Comparison of ENCODE assay signal across 14 cellular contexts in the genomic region with DNA sequence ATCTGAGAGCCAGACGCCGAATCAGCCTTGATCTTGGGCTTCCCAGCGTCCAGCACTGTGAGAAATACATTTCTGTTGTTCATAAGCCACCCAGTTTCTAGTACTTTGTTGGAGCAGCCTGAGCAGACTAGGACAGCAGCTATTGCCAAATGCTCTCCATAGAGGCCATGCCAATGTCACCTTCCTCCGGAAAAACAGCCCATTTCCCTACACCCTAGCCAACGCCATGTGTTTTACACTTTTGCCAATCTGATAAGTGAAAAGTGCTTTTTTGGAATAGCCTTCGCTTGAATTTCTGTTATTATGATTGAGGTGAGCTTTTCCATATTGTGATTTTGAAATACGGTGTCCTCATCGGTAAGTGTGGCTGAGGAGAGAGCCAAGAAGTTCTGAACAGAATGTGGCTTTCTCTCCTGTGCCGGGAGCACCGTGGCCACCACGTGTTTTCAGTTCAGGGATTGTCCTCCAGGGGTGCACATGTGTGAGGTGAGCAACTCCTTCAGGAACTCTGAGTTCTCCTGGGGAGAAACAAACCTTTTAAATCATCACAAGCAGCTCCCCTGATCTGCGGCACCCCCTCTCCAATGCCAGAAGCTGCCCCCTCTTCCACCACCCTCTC. TPM values are rescaled to one million over a fixed set of nuclear protein-coding genes. Genes with fewer than 3 reads are reported as not detected.
DNase-seq lines count a peak whose midpoint lies in the region; ATAC-seq and TF ChIP-seq lines count a peak whose summit lies in the region.
"Had no signal": no experiment of that assay in that cellular context is flagged by ENCODE, and none has a peak within 500 bp of the region (broad histone marks: within the 10 kb centered on the region; RNA-seq: fewer than 3 reads in every experiment).

No MANE protein-coding gene starts in this region.

- no peak overlapping the region for H3K4me3 ChIP-seq in AG04450 (ENCODE audit: low read depth, low read length)
- no peak overlapping the region for H3K4me3 ChIP-seq in epithelial cell of esophagus (ENCODE audit: low read length)
- no peak overlapping the region for H3K4me3 ChIP-seq in lower lobe of right lung

- POLR2A ChIA-PET in AG04450 (lab: Yijun Ruan, JAX): no interaction called here

- H3K4me3 Mint-ChIP-seq in HFFc6: no peak overlapping the region
- H3K4me3 Mint-ChIP-seq: CD8-positive, alpha-beta T cell; T-helper 2 cell treated with Interferon-gamma antibody and Interleukin-4, amounts not matched to agents 5 μg/mL and 100 μg/mL, for 36 hours had no signal

- H3K27ac Mint-ChIP-seq in HFFc6: no peak overlapping the region
- H3K27ac Mint-ChIP-seq: CD8-positive, alpha-beta T cell; T-helper 2 cell treated with Interferon-gamma antibody and Interleukin-4, amounts not matched to agents 5 μg/mL and 100 μg/mL, for 36 hours had no signal

- ATAC-seq in lower lobe of right lung: peak in 1 of 2 donors; percentile 36
- ATAC-seq: CD8-positive, alpha-beta T cell had no signal

- intact Hi-C loops in lower lobe of right lung (cut with DNase I): no loop called here

- H3K27me3 ChIP-seq in AG04450 (ENCODE audit: control insufficient read depth, insufficient read depth, low read length) (no peaks in the 10 kb centered on the region), lower lobe of right lung (ENCODE audit: low read depth) (no peaks in the 10 kb centered on the region)

- DNase-seq in AG04450 (ENCODE audit: low read depth, low spot score) (no peak), HFFc6 (no peak), epithelial cell of esophagus (ENCODE audit: low read depth) (no peak), lower lobe of right lung (no peak), inferior parietal cortex (ENCODE audit: extremely low spot score) (no peak), hypothalamus (lab: John Stamatoyannopoulos, UW) (no peak), GM20000 (ENCODE audit: low spot score) (no peak), SKM-1 (lab: John Stamatoyannopoulos, UW; ENCODE audit: unreplicated experiment) (no peak)
- DNase-seq: CD8-positive, alpha-beta T cell; NCI-H1417 treated with DMSO at 0.1 percent for 48 hours; stimulated activated CD4-positive, alpha-beta T cell treated with anti-CD3 and anti-CD28 coated beads, Interleukin-4, amount 100 ng/mL, for 24 hours had no signal

- H3K4me1 ChIP-seq in lower lobe of right lung: no peaks in the 10 kb centered on the region
- H3K4me1 ChIP-seq: parathyroid adenoma had no signal

- no peaks in the 10 kb centered on the region for H3K36me3 Mint-ChIP-seq in HFFc6 (ENCODE audit: low read depth)

- peaks cover 15% of the 10 kb centered on the region for H3K4me1 Mint-ChIP-seq in HFFc6 (ENCODE audit: low read depth)

- peaks cover 18% of the 10 kb centered on the region for H3K36me3 ChIP-seq in lower lobe of right lung

- H3K27me3 Mint-ChIP-seq in HFFc6 (ENCODE audit: insufficient read depth): peaks cover 3% of the 10 kb centered on the region; the same call in 1 of the 2 replicates

- TF ChIP-seq CTCF in AG04450 (IDR thresholded peaks at IDR 0.05; ENCODE audit: low read depth, low read length): peak; percentile 45
- peak; percentile 51 for TF ChIP-seq CTCF in HFFc6 (IDR thresholded peaks at IDR 0.05)
- peak; percentile 32 for TF ChIP-seq CTCF in epithelial cell of esophagus (IDR thresholded peaks at IDR 0.05; ENCODE audit: insufficient read depth, low read depth, low read length, missing control alignments)
- no peak for TF ChIP-seq CTCF in lower lobe of right lung (IDR thresholded peaks at IDR 0.05)
- no peak for TF ChIP-seq CTCF in GM20000 (IDR thresholded peaks at IDR 0.05; ENCODE audit: extremely low read depth, missing control alignments)

- CTCF ChIA-PET in AG04450 (lab: Charles Lee): interaction anchor here (0.7 to 15.9 kb wide), 6 partner anchors 10 to 128 kb away, joined by 3 to 172 read pairs (median 4); no protein-coding TSS in a partner anchor

- H3K27ac ChIP-seq in AG04450 (ENCODE audit: low read depth, low read length) (no peak overlapping the region), lower lobe of right lung (peak overlapping the region; percentile 14)
- H3K27ac ChIP-seq: epithelial cell of prostate, parathyroid adenoma had no signal

- no peaks in the 10 kb centered on the region for H3K9me3 ChIP-seq in AG04450 (ENCODE audit: control insufficient read depth, insufficient read depth, low read length)
- no peaks in the 10 kb centered on the region for H3K9me3 ChIP-seq in lower lobe of right lung

- no peaks in the 10 kb centered on the region for H3K9me3 Mint-ChIP-seq in HFFc6
- H3K9me3 Mint-ChIP-seq: CD8-positive, alpha-beta T cell; T-helper 2 cell treated with Interferon-gamma antibody and Interleukin-4, amounts not matched to agents 5 μg/mL and 100 μg/mL, for 36 hours had no signal

RNA-seq across cellular contexts. Expression of gene TAF8, which starts 35.8 kb away (rescaled TPM):
- polyA plus RNA-seq in AG04450 (2011; rRNA removed): 14.6 and 15.0 TPM in 2 replicates
- 35.0 and 49.1 TPM in 2 replicates for polyA minus RNA-seq in AG04450 (2011; rRNA and poly(A)+ RNA removed)
- total RNA-seq in HFFc6 (2021; fragmentation: NEBNext Ultra II Directional; extraction: Animal tissue kit (Norgen Biotek cat#: 25700)): 10 to 100 TPM; 14.9 to 19.0 (median 16.0) TPM
- total RNA-seq in lower lobe of right lung: 35.1 TPM

RNA-seq across cellular contexts. Expression of gene C6orf132, which starts 56.3 kb away (rescaled TPM):
- polyA plus RNA-seq in AG04450 (2011; rRNA removed): 0.68 and 1.1 TPM in 2 replicates
- polyA minus RNA-seq in AG04450 (2011; rRNA and poly(A)+ RNA removed): 0.52 and 1.2 TPM in 2 replicates
- total RNA-seq in HFFc6 (2021; fragmentation: NEBNext Ultra II Directional; extraction: Animal tissue kit (Norgen Biotek cat#: 25700)): 1 to 10 TPM; 4.7 to 6.6 (median 5.1) TPM
- 13.5 TPM for total RNA-seq in lower lobe of right lung

Comparison
In these comparisons a context has a peak if more than half of its experiments do, and no peak if none do; other contexts are left out.
1. CTCF ChIP-seq: peak in AG04450 (single experiment), HFFc6 (single experiment) and epithelial cell of esophagus (single experiment); none in lower lobe of right lung (single experiment) and GM20000 (single experiment).